9 cellular contexts compared by ENCODE assay signal in the genomic region with DNA sequence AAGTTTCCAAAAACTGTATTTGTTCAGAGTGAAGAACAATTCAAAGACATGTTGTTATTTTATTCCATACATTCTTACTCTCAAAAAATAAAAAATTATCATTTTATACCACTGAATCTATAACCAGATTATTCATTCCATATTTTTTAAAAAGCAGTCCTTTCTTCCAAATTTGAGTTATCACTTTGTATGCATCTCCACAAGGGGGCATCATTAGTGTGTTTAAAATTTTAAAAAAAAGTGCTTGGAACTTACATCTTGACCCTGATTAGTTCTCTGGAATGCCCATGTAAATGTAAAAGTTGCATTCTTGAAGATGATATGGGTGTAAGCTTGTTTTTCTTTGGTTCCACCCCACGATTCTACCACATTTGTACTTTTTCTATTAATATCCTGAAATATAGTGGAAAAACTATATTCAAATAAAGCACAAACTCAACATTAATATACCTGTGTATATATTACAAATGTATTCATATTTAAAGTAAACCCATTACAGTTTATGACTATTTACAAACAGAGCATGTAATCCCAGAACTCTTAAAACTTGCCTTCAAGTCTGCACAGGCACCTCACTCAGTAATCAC.
DNase-seq lines count a peak whose midpoint lies in the region; ATAC-seq and TF ChIP-seq lines count a peak whose summit lies in the region.
"Had no signal": no experiment of that assay in that cellular context is flagged by ENCODE, and none has a peak within 500 bp of the region (broad histone marks: within the 10 kb centered on the region; RNA-seq: fewer than 3 reads in every experiment).

No MANE protein-coding gene starts in this region.

- peaks cover 16% of the 10 kb centered on the region for H3K36me3 Mint-ChIP-seq in neural progenitor cell

- no TSS peak for BruUV-seq in mammary epithelial cell (replicated peaks; lab: Mats Ljungman, UMichigan)

- no peaks in the 10 kb centered on the region for H3K9me3 ChIP-seq in mammary epithelial cell (replicated peaks; ENCODE audit: insufficient read depth, low read length)
- no peaks in the 10 kb centered on the region for H3K9me3 ChIP-seq in neural progenitor cell (ENCODE audit: low read depth)

- H3K4me3 ChIP-seq in mammary epithelial cell (replicated peaks in 1 of 3; ENCODE audit: insufficient read depth in 1 of 3, low read depth in 2 of 3, low read length in 3 of 3) (no peak overlapping the region), neural progenitor cell (no peak overlapping the region)

- intact Hi-C loops in mammary epithelial cell (cut with micrococcal nuclease) = no loop called here

- CTCF ChIA-PET in mammary epithelial cell (lab: Charles Lee; ENCODE audit: low non-redundant PET) = no interaction called here

- dilution Hi-C loops in mammary epithelial cell (cut with HindIII; ENCODE audit: low sequenced_read_pairs) = loop anchor here (5.0 kb wide), 1 partner anchor 38 kb away; no protein-coding TSS in a partner anchor

- H3K27me3 ChIP-seq in mammary epithelial cell (ENCODE audit: insufficient read depth, low read length) (peaks cover 2% of the 10 kb centered on the region), neural progenitor cell (no peaks in the 10 kb centered on the region)

- peak; percentile 67 for TF ChIP-seq CTCF in LNCAP (IDR thresholded peaks at IDR 0.05)
- TF ChIP-seq CTCF in mammary epithelial cell (conservative IDR thresholded peaks at IDR 0.05 in 1 of 2, IDR thresholded peaks at IDR 0.05 in 1 of 2; ENCODE audit: extremely low read depth in 1 of 2, insufficient read depth in 1 of 2, low read depth in 1 of 2, low read length in 2 of 2) = peak; percentile 30 to 51
- TF ChIP-seq CTCF in neural progenitor cell (IDR thresholded peaks at IDR 0.05) = peak; percentile 70

- H3K4me3 Mint-ChIP-seq in neural progenitor cell = no peak overlapping the region

- no peaks in the 10 kb centered on the region for H3K4me1 ChIP-seq in mammary epithelial cell (ENCODE audit: insufficient read depth, low read length)
- H3K4me1 ChIP-seq in neural progenitor cell = no peaks in the 10 kb centered on the region

- no peaks in the 10 kb centered on the region for H3K27me3 Mint-ChIP-seq in neural progenitor cell (ENCODE audit: insufficient read depth, low read depth)

- H3K9me3 Mint-ChIP-seq in neural progenitor cell = no peaks in the 10 kb centered on the region

- H3K36me3 ChIP-seq in mammary epithelial cell (ENCODE audit: insufficient read depth, low read length) (no peaks in the 10 kb centered on the region), neural progenitor cell (peaks cover 12% of the 10 kb centered on the region)

- H3K9ac ChIP-seq in mammary epithelial cell (ENCODE audit: insufficient read depth, low read length) = no peak overlapping the region
- no peak overlapping the region for H3K9ac ChIP-seq in neural progenitor cell

- no peaks in the 10 kb centered on the region for H4K20me1 ChIP-seq in mammary epithelial cell (ENCODE audit: insufficient read depth, low read length)
- H4K20me1 ChIP-seq in neural progenitor cell (ENCODE audit: low read depth) = no peaks in the 10 kb centered on the region

- H3K79me2 ChIP-seq in mammary epithelial cell (ENCODE audit: insufficient read depth, low read length) = no peaks in the 10 kb centered on the region
- H3K79me2 ChIP-seq in neural progenitor cell (ENCODE audit: low read depth) = no peaks in the 10 kb centered on the region

- ATAC-seq in HG02885 (IDR thresholded peaks at IDR 0.05; ENCODE audit: poor library complexity, unreplicated experiment) = no peak
- no peak for ATAC-seq in HG02840 (IDR thresholded peaks at IDR 0.05; ENCODE audit: low FRiP score, unreplicated experiment)
- no peak for ATAC-seq in HG03432 (IDR thresholded peaks at IDR 0.05; ENCODE audit: unreplicated experiment)

- in situ Hi-C loops in mammary epithelial cell (cut with MboI; ENCODE audit: low sequenced_read_pairs in 2 of 2) = no loop called here

- H3K4me2 ChIP-seq in mammary epithelial cell (ENCODE audit: insufficient read depth, low read depth, low read length) (no peak overlapping the region), neural progenitor cell (no peak overlapping the region)

- H3F3A ChIP-seq in neural progenitor cell (ENCODE audit: low read depth) = no peaks in the 10 kb centered on the region

- H3K27ac Mint-ChIP-seq in neural progenitor cell = no peak overlapping the region

- H2AFZ ChIP-seq in mammary epithelial cell (ENCODE audit: low read depth, low read length) = no peak overlapping the region
- H2AFZ ChIP-seq in neural progenitor cell (replicated peaks) = no peak overlapping the region

- H3K27ac ChIP-seq in mammary epithelial cell (ENCODE audit: insufficient read depth, low read depth, low read length) = no peak overlapping the region
- no peak overlapping the region for H3K27ac ChIP-seq in neural progenitor cell

- no peaks in the 10 kb centered on the region for H3K4me1 Mint-ChIP-seq in neural progenitor cell

- 0% methylated on average over 1 of the region's 1 CpG for WGBS in mammary epithelial cell (ENCODE audit: low coverage, missing lambda C conversion rate)

- peak; percentile 1 for DNase-seq in EL
- DNase-seq in mammary epithelial cell = no peak
- peak; percentile 26 for DNase-seq in neural progenitor cell (ENCODE audit: low spot score)
- no peak for DNase-seq in stimulated activated naive CD4-positive, alpha-beta T cell (lab: John Stamatoyannopoulos, UW)
- DNase-seq: nucleus accumbens had no signal

Comparison
In these comparisons a context has a peak if more than half of its experiments do, and no peak if none do; other contexts are left out.
1. DNase-seq: peak in EL (single experiment) and neural progenitor cell (single experiment); none in mammary epithelial cell (single experiment) and stimulated activated naive CD4-positive, alpha-beta T cell (0 of 6).
2. Peak in every context shown above with its lines, with median percentiles within 50 percentile points of each other: CTCF ChIP-seq.